In genomic region chr7:100626530-100627237, GRCh38 we compare ENCODE assay signal across 8 cellular contexts.
A peak's percentile ranks its signal among the peaks of the same experiment; 100 is the strongest.
DNase-seq lines count a peak whose midpoint lies in the region; ATAC-seq and TF ChIP-seq lines count a peak whose summit lies in the region.

No MANE protein-coding gene starts in this region.

- in situ Hi-C loops in T47D (cut with HindIII; ENCODE audit: low pct_unique_long_range_greater_than_20kb, low sequenced_read_pairs), result no loop called here

- peak; percentile 68 for ATAC-seq in HG02623 (IDR thresholded peaks at IDR 0.05; ENCODE audit: unreplicated experiment)

- TF ChIP-seq CTCF in VCaP (conservative IDR thresholded peaks at IDR 0.05), result no peak

- peak overlapping the region; percentile 70; the same call in 1 of the 2 replicates for H3K27ac ChIP-seq in VCaP

- DNase-seq in GM03348 (ENCODE audit: low spot score), result peak; percentile 97
- DNase-seq in NCI-H2029 (lab: John Stamatoyannopoulos, UW), result peak; percentile 63
- peak; percentile 88 to 95 for DNase-seq in T47D (ENCODE audit: low read depth in 1 of 2, low spot score in 1 of 2)
- DNase-seq in iPS-NIHi7 (ENCODE audit: extremely low spot score), result peak; percentile 97
- peak; percentile 89 for DNase-seq in stimulated activated CD4-positive, alpha-beta T cell treated with anti-CD3 and anti-CD28 coated beads, Interleukin-15, amount 100 ng/mL, for 24 hours
- DNase-seq in DMS 273 treated with DMSO at 0.1 percent for 48 hours (lab: John Stamatoyannopoulos, UW), result no peak
